23 cellular contexts compared by ENCODE assay signal in genomic region chr1:204091066-204091465, GRCh38. TPM values are rescaled to one million over a fixed set of nuclear protein-coding genes. Genes with fewer than 3 reads are reported as not detected.
A peak's percentile ranks its signal among the peaks of the same experiment; 100 is the strongest.
DNase-seq lines count a peak whose midpoint lies in the region; ATAC-seq, FAIRE-seq and TF ChIP-seq lines count a peak whose summit lies in the region.
"Had no signal": no experiment of that assay in that cellular context is flagged by ENCODE, and none has a peak within 500 bp of the region (broad histone marks: within the 10 kb centered on the region; RNA-seq: fewer than 3 reads in every experiment).

No MANE protein-coding gene starts in this region.

- TF ChIP-seq CTCF in body of pancreas (IDR thresholded peaks at IDR 0.05) = no peak
- no peak for TF ChIP-seq CTCF in lower lobe of right lung (IDR thresholded peaks at IDR 0.05)
- TF ChIP-seq CTCF in sigmoid colon (IDR thresholded peaks at IDR 0.05) = no peak
- no peak for TF ChIP-seq CTCF in vagina (IDR thresholded peaks at IDR 0.05)
- no peak for TF ChIP-seq CTCF in kidney (IDR thresholded peaks at IDR 0.05; ENCODE audit: borderline replicate concordance, extremely low read depth, insufficient read depth)
- no peak for TF ChIP-seq CTCF in smooth muscle cell (IDR thresholded peaks at IDR 0.05; ENCODE audit: borderline replicate concordance, insufficient read depth, poor library complexity, severe bottlenecking)

- ATAC-seq in body of pancreas = no peak
- ATAC-seq in lower lobe of right lung = no peak
- ATAC-seq: mucosa of descending colon; stimulated activated naive CD8-positive, alpha-beta T cell treated with anti-CD3 and anti-CD28 coated beads, Interleukin-15, Interleukin-2, amounts not matched to agents 100 U/mL and 50 U/mL, for 24 hours had no signal

- FAIRE-seq in kidney (lab: Jason Lieb, UNC) = no peak
- no peak for FAIRE-seq in urothelium cell line (lab: Jason Lieb, UNC)
- FAIRE-seq: GM18507 had no signal

- H3K4me3 ChIP-seq in body of pancreas = no peak overlapping the region
- H3K4me3 ChIP-seq in lower lobe of right lung = no peak overlapping the region
- H3K4me3 ChIP-seq in sigmoid colon = no peak overlapping the region
- no peak overlapping the region for H3K4me3 ChIP-seq in vagina
- peak overlapping the region in 1 of 2 donors; percentile 3 for H3K4me3 ChIP-seq in kidney (ENCODE audit: low read length in 2 of 2)
- no peak overlapping the region for H3K4me3 ChIP-seq in smooth muscle cell
- H3K4me3 ChIP-seq: mucosa of descending colon, SJCRH30 had no signal

- 53 to 54% methylated on average over 7 of the region's 7 CpGs for WGBS in body of pancreas, 2 donors
- 79 to 84% methylated on average over 7 of the region's 7 CpGs for WGBS in sigmoid colon, 2 donors
- whole genome bisulfite sequencing in smooth muscle cell (ENCODE audit: low lambda C conversion rate) = 89% methylated on average over 7 of the region's 7 CpGs

- H3K27ac ChIP-seq in body of pancreas = peak overlapping the region in 3 of 4 donors; percentile 0 to 77 (median 22)
- H3K27ac ChIP-seq in lower lobe of right lung = peak overlapping the region; percentile 86
- peak overlapping the region; percentile 47 to 98 (median 96) for H3K27ac ChIP-seq in sigmoid colon
- H3K27ac ChIP-seq in vagina = peak overlapping the region; percentile 92
- no peak overlapping the region for H3K27ac ChIP-seq in kidney (ENCODE audit: low read depth in 2 of 2, low read length in 2 of 2)
- H3K27ac ChIP-seq in smooth muscle cell (ENCODE audit: low read depth) = no peak overlapping the region
- H3K27ac ChIP-seq: epithelial cell of prostate, SJCRH30 had no signal

- H3K4me1 ChIP-seq in body of pancreas (peaks cover 84% of the 10 kb centered on the region), lower lobe of right lung (peaks cover 97% of the 10 kb centered on the region), sigmoid colon (peaks cover 0 to 96% (median 93%) of the 10 kb centered on the region in 4 donors), vagina (peaks cover 93% of the 10 kb centered on the region), kidney (ENCODE audit: control insufficient read depth in 1 of 2, insufficient read depth in 1 of 2, low read depth in 1 of 2, low read length in 2 of 2) (peaks cover 71 to 79% of the 10 kb centered on the region in 2 donors), smooth muscle cell (ENCODE audit: low read depth) (peaks cover 24% of the 10 kb centered on the region)

- no peak for DNase-seq in body of pancreas
- no peak for DNase-seq in lower lobe of right lung
- DNase-seq in sigmoid colon = no peak
- DNase-seq in vagina (ENCODE audit: extremely low spot score in 2 of 2) = no peak
- DNase-seq in kidney = no peak
- DNase-seq in smooth muscle cell (lab: John Stamatoyannopoulos, UW; ENCODE audit: unreplicated experiment) = no peak
- DNase-seq in urothelium cell line (ENCODE audit: low spot score) = no peak
- DNase-seq: activated B cell treated with CpG ODN at 0.5 μM for 24 hours; activated naive CD4-positive, alpha-beta T cell treated with anti-CD3 and anti-CD28 coated beads, Interleukin-2, amount 10 ng/mL, durations not matched to agents 7 days and 5 days; Calu3; DND-41; effector CD4-positive, alpha-beta T cell; head of caudate nucleus; HFFc6; mucosa of descending colon; NCI-H1092 treated with DMSO at 0.1 percent for 48 hours; NCI-H187; NCI-H526 treated with DMSO at 0.1 percent for 48 hours; SJCRH30; stimulated activated CD4-positive, alpha-beta T cell treated with anti-CD3 and anti-CD28 coated beads, Interleukin-15, amount 100 ng/mL, for 24 hours; stimulated activated naive CD8-positive, alpha-beta T cell treated with anti-CD3 and anti-CD28 coated beads, Interleukin-15, Interleukin-2, amounts not matched to agents 100 U/mL and 50 U/mL, for 24 hours had no signal

- no peaks in the 10 kb centered on the region for H3K27me3 ChIP-seq in body of pancreas
- H3K27me3 ChIP-seq in lower lobe of right lung (ENCODE audit: low read depth) = no peaks in the 10 kb centered on the region
- no peaks in the 10 kb centered on the region for H3K27me3 ChIP-seq in sigmoid colon
- no peaks in the 10 kb centered on the region for H3K27me3 ChIP-seq in vagina
- H3K27me3 ChIP-seq in smooth muscle cell (ENCODE audit: low read depth) = no peaks in the 10 kb centered on the region
- H3K27me3 ChIP-seq: SJCRH30 had no signal

- H3K79me2 ChIP-seq in smooth muscle cell (ENCODE audit: low read depth) = no peaks in the 10 kb centered on the region

- no peak for TF ChIP-seq EP300 in sigmoid colon (IDR thresholded peaks at IDR 0.05)

- no peak for TF ChIP-seq POLR2A in body of pancreas (IDR thresholded peaks at IDR 0.05)
- TF ChIP-seq POLR2A in sigmoid colon (IDR thresholded peaks at IDR 0.05) = no peak
- no peak for TF ChIP-seq POLR2A in vagina (IDR thresholded peaks at IDR 0.05)

- no peaks in the 10 kb centered on the region for H3K36me3 ChIP-seq in body of pancreas (replicated peaks in 1 of 2; ENCODE audit: insufficient read depth in 1 of 2, low read depth in 2 of 2)
- no peaks in the 10 kb centered on the region for H3K36me3 ChIP-seq in lower lobe of right lung
- no peaks in the 10 kb centered on the region for H3K36me3 ChIP-seq in sigmoid colon
- no peaks in the 10 kb centered on the region for H3K36me3 ChIP-seq in vagina
- H3K36me3 ChIP-seq in kidney (ENCODE audit: control insufficient read depth in 1 of 2, insufficient read depth in 2 of 2, low read length in 2 of 2) = no peaks in the 10 kb centered on the region
- H3K36me3 ChIP-seq in smooth muscle cell (ENCODE audit: low read depth) = no peaks in the 10 kb centered on the region
- H3K36me3 ChIP-seq: SJCRH30 had no signal

- no peaks in the 10 kb centered on the region for H3F3A ChIP-seq in smooth muscle cell (ENCODE audit: low read depth)

- no peaks in the 10 kb centered on the region for H4K20me1 ChIP-seq in smooth muscle cell (ENCODE audit: low read depth)

- intact Hi-C loops in body of pancreas (cut with DNase I) = no loop called here
- intact Hi-C loops in lower lobe of right lung (cut with DNase I) = no loop called here
- intact Hi-C loops in sigmoid colon (cut with DNase I) = no loop called here
- intact Hi-C loops in vagina (cut with DNase I) = no loop called here
- intact Hi-C loops in kidney (cut with DNase I) = no loop called here

- H3K9ac ChIP-seq in kidney (ENCODE audit: low read length in 2 of 2) (no peak overlapping the region), smooth muscle cell (ENCODE audit: low read depth) (no peak overlapping the region)

- no peak overlapping the region for H2AFZ ChIP-seq in smooth muscle cell (ENCODE audit: low read depth)

- no peaks in the 10 kb centered on the region for H3K9me3 ChIP-seq in body of pancreas
- H3K9me3 ChIP-seq in lower lobe of right lung = no peaks in the 10 kb centered on the region
- no peaks in the 10 kb centered on the region for H3K9me3 ChIP-seq in sigmoid colon
- H3K9me3 ChIP-seq in vagina = no peaks in the 10 kb centered on the region
- H3K9me3 ChIP-seq in kidney (ENCODE audit: control insufficient read depth in 1 of 2, low read length in 2 of 2) = no peaks in the 10 kb centered on the region
- no peaks in the 10 kb centered on the region for H3K9me3 ChIP-seq in smooth muscle cell (replicated peaks; ENCODE audit: low read depth)
- H3K9me3 ChIP-seq: mucosa of descending colon, SJCRH30 had no signal

- no peak overlapping the region for H3K4me2 ChIP-seq in smooth muscle cell

RNA-seq across cellular contexts. Expression of gene SOX13, which starts 18.2 kb away (rescaled TPM):
- 10 to 100 TPM; 29.6 to 37.2 TPM for total RNA-seq in body of pancreas
- 57.8 TPM for total RNA-seq in lower lobe of right lung
- 10 to 100 TPM; 28.5 to 58.4 (median 30.0) TPM for total RNA-seq in sigmoid colon
- 10 to 100 TPM in 1 of 3 donors, 1 to 10 TPM in 2; 9.6 to 15.5 (median 9.7) TPM for polyA plus RNA-seq in sigmoid colon
- 41.0 TPM for total RNA-seq in vagina
- total RNA-seq in kidney = 55.2 TPM
- polyA plus RNA-seq in kidney (ENCODE audit: insufficient read depth, low read depth, low replicate concordance) = 23.9 TPM
- 2.3 and 2.6 TPM in 2 replicates for total RNA-seq in smooth muscle cell
- polyA plus RNA-seq in smooth muscle cell = 0.41 and 7.0 TPM in 2 replicates
- total RNA-seq: activated B cell treated with CpG ODN at 0.5 μM for 24 hours had no signal

Comparison
In these comparisons a context has a peak if more than half of its experiments do, and no peak if none do; other contexts are left out.
1. H3K27ac ChIP-seq: peak in body of pancreas (3 of 4), lower lobe of right lung (single experiment), sigmoid colon (4 of 4) and vagina (single experiment); none in kidney (0 of 2) and smooth muscle cell (single experiment).